In genomic region chr11:6568191-6568918, GRCh38 we compare ENCODE assay signal across 8 cellular contexts. TPM values are rescaled to one million over a fixed set of nuclear protein-coding genes. Genes with fewer than 3 reads are reported as not detected.
DNase-seq lines count a peak whose midpoint lies in the region; ATAC-seq and TF ChIP-seq lines count a peak whose summit lies in the region.

No MANE protein-coding gene starts in this region.

- H3K4me1 Mint-ChIP-seq in central memory CD8-positive, alpha-beta T cell: peaks cover 5% of the 10 kb centered on the region

- intact Hi-C loops in upper lobe of right lung (cut with DNase I): no loop called here

- no peak overlapping the region for H3K56ac ChIP-seq in mesendoderm (ENCODE audit: low read length)

- H3K4me2 ChIP-seq in mesendoderm (ENCODE audit: low read length): no peak overlapping the region

- H3K27ac ChIP-seq in mesendoderm (ENCODE audit: low read depth, low read length) (no peak overlapping the region), upper lobe of right lung (no peak overlapping the region)

- no peaks in the 10 kb centered on the region for H3K27me3 ChIP-seq in mesendoderm (ENCODE audit: insufficient read depth, low read length, poor library complexity)
- no peaks in the 10 kb centered on the region for H3K27me3 ChIP-seq in upper lobe of right lung

- H2BK15ac ChIP-seq in mesendoderm (replicated peaks; ENCODE audit: low read depth): no peak overlapping the region

- H3K27ac Mint-ChIP-seq in central memory CD8-positive, alpha-beta T cell (ENCODE audit: low read depth): peak overlapping the region; percentile 59

- H2BK5ac ChIP-seq in mesendoderm (ENCODE audit: low read length): no peak overlapping the region

- no peaks in the 10 kb centered on the region for H3K9me3 Mint-ChIP-seq in central memory CD8-positive, alpha-beta T cell

- H3K4me3 ChIP-seq in mesendoderm (ENCODE audit: low read length) (no peak overlapping the region), upper lobe of right lung (no peak overlapping the region)

- no peaks in the 10 kb centered on the region for H3K79me2 ChIP-seq in mesendoderm (ENCODE audit: control insufficient read depth, insufficient read depth, low read length)

- no CpG with 5 or more reads among the region's 4 CpGs for WGBS in mesendoderm (ENCODE audit: extremely low coverage, insufficient coverage, low lambda C conversion rate)

- H2BK120ac ChIP-seq in mesendoderm (ENCODE audit: low read depth, low read length): no peak overlapping the region

- no peak overlapping the region for H3K18ac ChIP-seq in mesendoderm (ENCODE audit: low read length)

- peaks cover 7% of the 10 kb centered on the region for H3K36me3 Mint-ChIP-seq in central memory CD8-positive, alpha-beta T cell (ENCODE audit: insufficient read depth)

- ATAC-seq in central memory CD8-positive, alpha-beta T cell (replicated peaks; ENCODE audit: extremely low read depth, poor library complexity, severe bottlenecking): no peak
- ATAC-seq in upper lobe of right lung: no peak

- no peak overlapping the region for H3K9ac ChIP-seq in mesendoderm (ENCODE audit: low read length)

- no peaks in the 10 kb centered on the region for H3K9me3 ChIP-seq in upper lobe of right lung

- H3K79me1 ChIP-seq in mesendoderm (ENCODE audit: low read length): no peaks in the 10 kb centered on the region

- H3K27me3 Mint-ChIP-seq in central memory CD8-positive, alpha-beta T cell: no peaks in the 10 kb centered on the region

- no peak overlapping the region for H2AK5ac ChIP-seq in mesendoderm (ENCODE audit: low read length)

- no peak overlapping the region for H4K5ac ChIP-seq in mesendoderm (ENCODE audit: low read length)

- no peak overlapping the region for H3K23ac ChIP-seq in mesendoderm (ENCODE audit: low read length)

- H4K8ac ChIP-seq in mesendoderm (ENCODE audit: low read depth, low read length): no peak overlapping the region

- TF ChIP-seq CTCF in upper lobe of right lung (IDR thresholded peaks at IDR 0.05): no peak

- H3K4me1 ChIP-seq in mesendoderm (ENCODE audit: control insufficient read depth, low read depth, low read length) (peaks cover 3% of the 10 kb centered on the region), upper lobe of right lung (no peaks in the 10 kb centered on the region)

- H3K4ac ChIP-seq in mesendoderm (ENCODE audit: low read depth, low read length): no peak overlapping the region

- H3K36me3 ChIP-seq in mesendoderm (ENCODE audit: control insufficient read depth, insufficient read depth, low read length) (no peaks in the 10 kb centered on the region), upper lobe of right lung (no peaks in the 10 kb centered on the region)

- DNase-seq in CMK (ENCODE audit: low read depth) (peak; percentile 24), M059J (ENCODE audit: low read depth) (peak; percentile 75), mesendoderm (peak; percentile 85), upper lobe of right lung (no peak), NOMO-1 (lab: John Stamatoyannopoulos, UW; ENCODE audit: unreplicated experiment in 2 of 2) (no peak), globus pallidus (ENCODE audit: low spot score) (no peak), D341Med (ENCODE audit: low spot score) (no peak)
- DNase-seq in central memory CD8-positive, alpha-beta T cell (ENCODE audit: low spot score in 2 of 2): no peak

- no peak overlapping the region for H3K4me3 Mint-ChIP-seq in central memory CD8-positive, alpha-beta T cell

RNA-seq across cellular contexts. Expression of gene RRP8, which starts 35.1 kb away (rescaled TPM):
- total RNA-seq in M059J (2014; rRNA removed; shearing (Covaris generic)): 18.0 and 18.8 TPM in 2 replicates
- 26.6 TPM for polyA plus RNA-seq in mesendoderm (2013, experiment 1 of 2)
- 28.9 TPM for polyA plus RNA-seq in mesendoderm (2013, experiment 2 of 2)
- total RNA-seq in upper lobe of right lung: 17.9 TPM

RNA-seq across cellular contexts. Expression of gene ILK, which starts 35.2 kb away (rescaled TPM):
- 152 and 201 TPM in 2 replicates for total RNA-seq in M059J (2014; rRNA removed; shearing (Covaris generic))
- polyA plus RNA-seq in mesendoderm (2013, experiment 1 of 2): 164 TPM
- polyA plus RNA-seq in mesendoderm (2013, experiment 2 of 2): 171 TPM
- total RNA-seq in upper lobe of right lung: 148 TPM

RNA-seq across cellular contexts. Expression of gene TAF10, which starts 43.7 kb away (rescaled TPM):
- total RNA-seq in M059J (2014; rRNA removed; shearing (Covaris generic)): 108 and 133 TPM in 2 replicates
- 209 TPM for polyA plus RNA-seq in mesendoderm (2013, experiment 1 of 2)
- polyA plus RNA-seq in mesendoderm (2013, experiment 2 of 2): 219 TPM
- total RNA-seq in upper lobe of right lung: 87.8 TPM

RNA-seq across cellular contexts. Expression of gene TPP1, which starts 50.9 kb away (rescaled TPM):
- total RNA-seq in M059J (2014; rRNA removed; shearing (Covaris generic)): 57.4 and 94.6 TPM in 2 replicates
- 28.7 TPM for polyA plus RNA-seq in mesendoderm (2013, experiment 1 of 2)
- 27.8 TPM for polyA plus RNA-seq in mesendoderm (2013, experiment 2 of 2)
- 207 TPM for total RNA-seq in upper lobe of right lung

Comparison
In these comparisons a context has a peak if more than half of its experiments do, and no peak if none do; other contexts are left out.
1. DNase-seq: peak in CMK (single experiment), M059J (single experiment) and mesendoderm (single experiment); none in central memory CD8-positive, alpha-beta T cell (0 of 2), upper lobe of right lung (single experiment), NOMO-1 (0 of 2), globus pallidus (single experiment) and D341Med (single experiment).